ENCODE assay signal across 1 cellular context in genomic region chr9:137240321-137240840, GRCh38.
TF ChIP-seq lines count a peak whose summit lies in the region.

No MANE protein-coding gene starts in this region.

TF ChIP-seq in K562, 482 proteins besides CTCF, POLR2A, EP300 and RAD21 (continued from another document):
- no peak for TF ChIP-seq ZNF318 (IDR thresholded peaks at IDR 0.05; ENCODE audit: borderline replicate concordance in 1 of 2, low read depth in 1 of 2)
- TF ChIP-seq ZNF184 (CRISPR knock-in tag; IDR thresholded peaks at IDR 0.05) = no peak
- no peak for TF ChIP-seq DDX20 (tag; IDR thresholded peaks at IDR 0.05; ENCODE audit: low read depth)
- TF ChIP-seq LCOR (CRISPR knock-in tag; IDR thresholded peaks at IDR 0.05) = 0 out of 2 replicates have a peak, but pooled peaks have one; percentile 69
TF ChIP-seq in K562: peak in this region for 148.
